ENCODE assay signal across 8 cellular contexts in the genomic region with DNA sequence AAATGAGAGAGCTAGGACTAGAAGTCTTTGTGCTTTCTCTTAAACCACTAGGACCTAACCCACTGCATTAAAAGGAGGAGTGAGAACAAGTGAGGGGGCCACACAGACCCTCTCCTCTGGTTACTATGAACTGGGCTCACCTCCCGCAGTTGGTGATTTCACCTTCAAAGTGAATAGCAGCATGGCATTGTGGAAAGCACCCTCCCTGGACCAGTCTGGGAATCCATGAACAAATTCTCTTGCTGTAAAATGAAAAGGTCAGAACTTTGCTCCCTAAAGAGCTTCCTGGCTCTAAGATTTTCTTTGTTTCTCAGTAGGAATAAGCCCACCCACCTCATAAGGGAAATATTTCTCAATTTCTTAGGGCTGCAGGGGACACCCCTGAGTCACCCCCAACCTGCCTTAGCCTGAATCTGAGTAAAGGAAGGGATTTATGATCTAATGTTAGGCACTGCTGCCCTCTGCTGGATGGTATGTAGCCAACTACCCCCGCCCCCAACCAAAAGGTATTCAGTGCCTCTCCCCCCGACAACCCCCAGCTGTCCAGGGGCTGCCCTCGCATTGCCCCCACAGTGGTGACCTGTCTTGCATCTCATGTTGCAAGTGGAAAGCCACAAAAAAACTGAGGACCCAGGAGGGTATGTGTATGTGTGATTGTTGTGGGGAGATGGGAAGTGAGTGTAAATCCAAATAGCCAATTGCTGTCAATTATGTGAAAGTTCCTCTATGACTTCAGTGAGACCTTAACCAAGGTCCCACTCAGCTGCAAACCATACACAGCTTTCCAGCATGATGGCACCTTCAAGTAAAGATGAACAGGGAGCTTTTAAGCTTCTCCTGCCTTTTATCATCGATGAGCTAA.
DNase-seq lines count a peak whose midpoint lies in the region; ATAC-seq and TF ChIP-seq lines count a peak whose summit lies in the region.

No MANE protein-coding gene starts in this region.

- no TSS peak for BruUV-seq in IMR-90 (replicated peaks; lab: Mats Ljungman, UMichigan)

- no peak overlapping the region for H3K56ac ChIP-seq in IMR-90 (ENCODE audit: extremely low read depth, insufficient read depth, low read length)

- in situ Hi-C loops in IMR-90 (cut with MboI; ENCODE audit: low sequenced_read_pairs): loop anchor here (25.0 kb wide), 1 partner anchor 1747 kb away; no protein-coding TSS in a partner anchor

- no peaks in the 10 kb centered on the region; the same call in 1 of the 2 replicates for H3K4me1 ChIP-seq in IMR-90 (ENCODE audit: control insufficient read depth, insufficient read depth, low read length)
- H3K4me1 ChIP-seq in OCI-LY3 (ENCODE audit: low read length): peaks cover 57% of the 10 kb centered on the region
- H3K4me1 ChIP-seq in psoas muscle: peaks cover 7% of the 10 kb centered on the region

- TF ChIP-seq CTCF in AG04449 (IDR thresholded peaks at IDR 0.05; ENCODE audit: insufficient read depth, low read length, missing control alignments): peak; percentile 62
- TF ChIP-seq CTCF in IMR-90 (conservative IDR thresholded peaks at IDR 0.05; ENCODE audit: low read depth, low read length): peak; percentile 56
- TF ChIP-seq CTCF in OCI-LY3 (IDR thresholded peaks at IDR 0.05; ENCODE audit: low read depth, low read length): peak; percentile 99
- TF ChIP-seq CTCF in psoas muscle (IDR thresholded peaks at IDR 0.05): peak; percentile 79

- no peak for TF ChIP-seq POLR2A in IMR-90 (IDR thresholded peaks at IDR 0.05; ENCODE audit: low read depth, low read length)

- dilution Hi-C loops in IMR-90 (cut with HindIII; ENCODE audit: low sequenced_read_pairs, unreplicated experiment): no loop called here

- no peaks in the 10 kb centered on the region for H3K79me1 ChIP-seq in IMR-90 (ENCODE audit: low read depth in 1 of 2, low read length in 2 of 2)

- H3K27me3 ChIP-seq in IMR-90 (ENCODE audit: control insufficient read depth, insufficient read depth, low read length): peaks cover 7% of the 10 kb centered on the region; the same call in 1 of the 2 replicates
- peaks cover 34% of the 10 kb centered on the region for H3K27me3 ChIP-seq in OCI-LY3 (ENCODE audit: low read depth, low read length)
- no peaks in the 10 kb centered on the region for H3K27me3 ChIP-seq in psoas muscle (ENCODE audit: insufficient read depth in 3 of 3, low read length in 2 of 3)

- no peak overlapping the region for H2BK5ac ChIP-seq in IMR-90 (ENCODE audit: low read depth, low read length, poor library complexity, severe bottlenecking)

- H3K9me3 ChIP-seq in IMR-90 (ENCODE audit: control insufficient read depth, insufficient read depth, low read length): no peaks in the 10 kb centered on the region
- no peaks in the 10 kb centered on the region for H3K9me3 ChIP-seq in OCI-LY3 (ENCODE audit: insufficient read depth, low read length)
- no peaks in the 10 kb centered on the region for H3K9me3 ChIP-seq in psoas muscle

- intact Hi-C loops in IMR-90 (cut with micrococcal nuclease): loop anchor here (10.0 kb wide), 2 partner anchors 170 to 1250 kb away; no protein-coding TSS in a partner anchor
- intact Hi-C loops in head of caudate nucleus (cut with DNase I): loop anchor here (10.0 kb wide), 1 partner anchor 700 kb away; a partner anchor contains a TSS
- intact Hi-C loops in psoas muscle (cut with DNase I): loop anchor here (5.0 to 10.0 kb wide), 7 partner anchors 52 to 790 kb away; a partner anchor contains a TSS

- no peaks in the 10 kb centered on the region for H3K9me1 ChIP-seq in IMR-90 (ENCODE audit: insufficient read depth, low read length)

- H3K27ac ChIP-seq in IMR-90 (ENCODE audit: insufficient read depth, low read length): no peak overlapping the region
- H3K27ac ChIP-seq in OCI-LY3 (ENCODE audit: low read length): no peak overlapping the region
- no peak overlapping the region for H3K27ac ChIP-seq in psoas muscle

- H2AK9ac ChIP-seq in IMR-90 (replicated peaks; ENCODE audit: low read depth, low read length, poor library complexity): no peak overlapping the region

- POLR2A ChIA-PET in AG04449 (lab: Yijun Ruan, JAX): no interaction called here
- POLR2A ChIA-PET in IMR-90 (lab: Charles Lee; ENCODE audit: unreplicated experiment): no interaction called here

- no peak overlapping the region for H2AFZ ChIP-seq in IMR-90 (replicated peaks; ENCODE audit: low read length, poor library complexity)
- peak overlapping the region; percentile 34; the same call in 1 of the 2 replicates for H2AFZ ChIP-seq in OCI-LY3 (ENCODE audit: low read depth, low read length)

- WGBS in IMR-90 (ENCODE audit: extremely low coverage in 2 of 2, insufficient read length in 1 of 2), 2 experiments: no CpG with 5 or more reads among the region's 5 CpGs
- 33 to 42% (median 34%) methylated on average over 5 of the region's 5 CpGs for WGBS in psoas muscle, 3 donors

- no peak overlapping the region; the same call in 1 of the 2 replicates for H4K5ac ChIP-seq in IMR-90 (ENCODE audit: low read depth, low read length)

- H3K23ac ChIP-seq in IMR-90 (ENCODE audit: low read depth, low read length): no peak overlapping the region

- no peaks in the 10 kb centered on the region for H4K20me1 ChIP-seq in IMR-90 (ENCODE audit: insufficient read depth, low read length)
- H4K20me1 ChIP-seq in OCI-LY3 (ENCODE audit: insufficient read depth, low read length): no peaks in the 10 kb centered on the region

- no peak overlapping the region for H2BK15ac ChIP-seq in IMR-90 (ENCODE audit: low read depth, low read length)

- H2AK5ac ChIP-seq in IMR-90 (ENCODE audit: low read depth, low read length): no peak overlapping the region

- H3K4me3 ChIP-seq in AG04449 (ENCODE audit: low read depth, low read length) (no peak overlapping the region), IMR-90 (ENCODE audit: insufficient read depth, low read depth, low read length) (no peak overlapping the region), OCI-LY3 (ENCODE audit: low read length) (peak overlapping the region; percentile 39; the same call in 1 of the 2 replicates), psoas muscle (no peak overlapping the region)

- peak; percentile 57 for TF ChIP-seq RAD21 in IMR-90 (IDR thresholded peaks at IDR 0.05; ENCODE audit: low read length)

- H3K4me2 ChIP-seq in IMR-90 (ENCODE audit: low read depth, low read length): no peak overlapping the region
- peak overlapping the region; percentile 65 for H3K4me2 ChIP-seq in OCI-LY3 (ENCODE audit: low read length)

- CTCF ChIA-PET in AG04449 (lab: Yijun Ruan, JAX): interaction anchor here (0.8 to 3.9 kb wide), 25 partner anchors 8 to 1763 kb away, joined by 3 to 27 read pairs (median 4); no protein-coding TSS in a partner anchor
- CTCF ChIA-PET in IMR-90 (lab: Yijun Ruan, JAX): interaction anchor here (0.6 to 0.9 kb wide), 3 partner anchors 24 to 705 kb away, joined by 3 to 4 read pairs (median 3); no protein-coding TSS in a partner anchor

- DNase-seq in AG04449 (ENCODE audit: low read depth, low spot score) (no peak), IMR-90 (peak; percentile 35), head of caudate nucleus (peak; percentile 20 to 83 (median 58)), psoas muscle (peak; percentile 29 to 62), GF-D8 (lab: John Stamatoyannopoulos, UW) (no peak)
- DNase-seq in activated naive CD4-positive, alpha-beta T cell (lab: John Stamatoyannopoulos, UW): peak in 3 of 4 experiments; percentile 0 to 1 (median 1)

- no peak overlapping the region for H3K14ac ChIP-seq in IMR-90 (replicated peaks; ENCODE audit: low read depth, low read length)

- H2BK120ac ChIP-seq in IMR-90 (ENCODE audit: low read depth, low read length): no peak overlapping the region

- no peak overlapping the region for H3K4ac ChIP-seq in IMR-90 (ENCODE audit: low read depth, low read length)

- peak; percentile 76 for ATAC-seq in GM18498 (IDR thresholded peaks at IDR 0.05; ENCODE audit: unreplicated experiment)
- ATAC-seq in IMR-90 (ENCODE audit: low read depth): peak; percentile 70
- peak; percentile 70 to 91 (median 88) for ATAC-seq in psoas muscle

- no peak overlapping the region for H4K91ac ChIP-seq in IMR-90 (ENCODE audit: insufficient read depth, low read depth, low read length)

- no peak overlapping the region for H4K8ac ChIP-seq in IMR-90 (ENCODE audit: low read depth in 2 of 2, low read length in 2 of 2)

- H3K9ac ChIP-seq in IMR-90 (ENCODE audit: low read depth, low read length) (no peak overlapping the region), OCI-LY3 (ENCODE audit: low read length) (no peak overlapping the region)

- no peaks in the 10 kb centered on the region for H3K36me3 ChIP-seq in IMR-90 (ENCODE audit: control insufficient read depth, insufficient read depth, low read length)
- H3K36me3 ChIP-seq in OCI-LY3 (replicated peaks; ENCODE audit: low read depth, low read length): no peaks in the 10 kb centered on the region
- no peaks in the 10 kb centered on the region for H3K36me3 ChIP-seq in psoas muscle (ENCODE audit: insufficient read depth in 1 of 2, low read depth in 1 of 2)

- no peak overlapping the region; the same call in 1 of the 2 replicates for H3K18ac ChIP-seq in IMR-90 (ENCODE audit: low read depth, low read length)

- no peaks in the 10 kb centered on the region for H3K79me2 ChIP-seq in OCI-LY3 (ENCODE audit: low read length)

- no peak overlapping the region for H2BK20ac ChIP-seq in IMR-90 (ENCODE audit: low read depth, low read length)

TF ChIP-seq in IMR-90, 13 proteins besides CTCF, POLR2A, EP300 and RAD21:
- no peak for TF ChIP-seq MAFK (IDR thresholded peaks at IDR 0.05; ENCODE audit: low read depth, low read length)
- no peak for TF ChIP-seq CEBPB (IDR thresholded peaks at IDR 0.05; ENCODE audit: low read depth, low read length)
- TF ChIP-seq SMC3 (IDR thresholded peaks at IDR 0.05; ENCODE audit: low read depth, low read length): peak; percentile 38; the same call in 1 of the 2 replicates

Comparison
In these comparisons a context has a peak if more than half of its experiments do, and no peak if none do; other contexts are left out.
1. DNase-seq: peak in IMR-90 (single experiment), activated naive CD4-positive, alpha-beta T cell (3 of 4), head of caudate nucleus (42 of 42) and psoas muscle (2 of 2); none in AG04449 (single experiment) and GF-D8 (single experiment).
2. Peak in every context shown above with its lines, with median percentiles within 50 percentile points of each other: CTCF ChIP-seq and ATAC-seq.